1 cellular context compared by ENCODE assay signal in genomic region chr2:137942037-137942784, GRCh38.
TF ChIP-seq lines count a peak whose summit lies in the region.

No MANE protein-coding gene starts in this region.

TF ChIP-seq in HepG2, 621 proteins besides CTCF, POLR2A, EP300 and RAD21 (continued from another document and continues in another):
- TF ChIP-seq ZNF18 (CRISPR knock-in tag; IDR thresholded peaks at IDR 0.05; ENCODE audit: insufficient replicate concordance) (no peak), MLXIP (CRISPR knock-in tag; IDR thresholded peaks at IDR 0.05; ENCODE audit: borderline replicate concordance) (no peak), ZNF740 (CRISPR knock-in tag; IDR thresholded peaks at IDR 0.05) (no peak), ZIK1 (CRISPR knock-in tag; IDR thresholded peaks at IDR 0.05; ENCODE audit: borderline replicate concordance, low read depth) (no peak), ZNF34 (CRISPR knock-in tag; IDR thresholded peaks at IDR 0.05; ENCODE audit: borderline replicate concordance) (no peak; the same call in 1 of the 2 replicates), MZF1 (CRISPR knock-in tag; IDR thresholded peaks at IDR 0.05; ENCODE audit: borderline replicate concordance) (no peak), NCOA2 (CRISPR knock-in tag; IDR thresholded peaks at IDR 0.05) (peak; percentile 46), ZNF724P (CRISPR knock-in tag; IDR thresholded peaks at IDR 0.05; ENCODE audit: borderline replicate concordance) (no peak), ZNF143 (CRISPR knock-in tag; IDR thresholded peaks at IDR 0.05) (no peak), BCLAF1 (IDR thresholded peaks at IDR 0.05) (no peak), ATF2 (CRISPR knock-in tag; IDR thresholded peaks at IDR 0.05) (0 out of 2 replicates have a peak, but pooled peaks have one; percentile 9), ZBTB21 (CRISPR knock-in tag; IDR thresholded peaks at IDR 0.05) (no peak), TCF12 (IDR thresholded peaks at IDR 0.05) (no peak), TCF12 (CRISPR knock-in tag; IDR thresholded peaks at IDR 0.05) (no peak), ZNF180 (CRISPR knock-in tag; IDR thresholded peaks at IDR 0.05; ENCODE audit: borderline replicate concordance, low read depth) (no peak), ZNF281 (CRISPR knock-in tag; IDR thresholded peaks at IDR 0.05; ENCODE audit: borderline replicate concordance) (peak; percentile 71; the same call in 1 of the 2 replicates), CEBPG (CRISPR knock-in tag; IDR thresholded peaks at IDR 0.05) (peak; percentile 14; the same call in 1 of the 2 replicates), ZNF280D (CRISPR knock-in tag; IDR thresholded peaks at IDR 0.05) (no peak), SYNCRIP (IDR thresholded peaks at IDR 0.05; ENCODE audit: insufficient read depth, low read depth, low read length) (no peak), MAFF (IDR thresholded peaks at IDR 0.05; ENCODE audit: low read depth, low read length) (no peak), RFXAP (CRISPR knock-in tag; IDR thresholded peaks at IDR 0.05; ENCODE audit: borderline replicate concordance) (no peak), TBP (CRISPR knock-in tag; IDR thresholded peaks at IDR 0.05) (no peak), HOMEZ (CRISPR knock-in tag; IDR thresholded peaks at IDR 0.05; ENCODE audit: low read depth) (no peak), PLRG1 (conservative IDR thresholded peaks at IDR 0.05) (no peak), ZNF800 (CRISPR knock-in tag; IDR thresholded peaks at IDR 0.05) (0 out of 2 replicates have a peak, but pooled peaks have one; percentile 47), ZNF292 (CRISPR knock-in tag; IDR thresholded peaks at IDR 0.05; ENCODE audit: borderline replicate concordance, low read depth) (no peak), SIN3A (IDR thresholded peaks at IDR 0.05; ENCODE audit: borderline replicate concordance, low read depth, low read length) (no peak), ZNF703 (CRISPR knock-in tag; IDR thresholded peaks at IDR 0.05; ENCODE audit: borderline replicate concordance) (no peak; the same call in 1 of the 2 replicates), HNF4G (IDR thresholded peaks at IDR 0.05; ENCODE audit: borderline replicate concordance, low read depth, low read length) (peak; percentile 18; the same call in 1 of the 2 replicates), HNF4G (CRISPR knock-in tag; IDR thresholded peaks at IDR 0.05; ENCODE audit: borderline replicate concordance, low read depth) (no peak), ZNF207 (IDR thresholded peaks at IDR 0.05; ENCODE audit: borderline replicate concordance) (no peak), ZFP41 (CRISPR knock-in tag; IDR thresholded peaks at IDR 0.05; ENCODE audit: borderline replicate concordance) (no peak), ZNF790 (CRISPR knock-in tag; IDR thresholded peaks at IDR 0.05; ENCODE audit: borderline replicate concordance) (no peak), ZBTB43 (CRISPR knock-in tag; conservative IDR thresholded peaks at IDR 0.05) (no peak; the same call in 1 of the 2 replicates), ZNF652 (CRISPR knock-in tag; IDR thresholded peaks at IDR 0.05; ENCODE audit: borderline replicate concordance, low read depth) (no peak), ZNF816 (CRISPR knock-in tag; IDR thresholded peaks at IDR 0.05; ENCODE audit: borderline replicate concordance) (peak; percentile 48; the same call in 1 of the 2 replicates), RBM39 (IDR thresholded peaks at IDR 0.05; ENCODE audit: low read depth, low read length, poor library complexity, severe bottlenecking) (no peak), ZNF563 (CRISPR knock-in tag; IDR thresholded peaks at IDR 0.05) (no peak), ZNF253 (CRISPR knock-in tag; IDR thresholded peaks at IDR 0.05; ENCODE audit: borderline replicate concordance) (peak; percentile 63; the same call in 1 of the 2 replicates)
